Comparison of ENCODE assay signal across 9 cellular contexts in the genomic region with DNA sequence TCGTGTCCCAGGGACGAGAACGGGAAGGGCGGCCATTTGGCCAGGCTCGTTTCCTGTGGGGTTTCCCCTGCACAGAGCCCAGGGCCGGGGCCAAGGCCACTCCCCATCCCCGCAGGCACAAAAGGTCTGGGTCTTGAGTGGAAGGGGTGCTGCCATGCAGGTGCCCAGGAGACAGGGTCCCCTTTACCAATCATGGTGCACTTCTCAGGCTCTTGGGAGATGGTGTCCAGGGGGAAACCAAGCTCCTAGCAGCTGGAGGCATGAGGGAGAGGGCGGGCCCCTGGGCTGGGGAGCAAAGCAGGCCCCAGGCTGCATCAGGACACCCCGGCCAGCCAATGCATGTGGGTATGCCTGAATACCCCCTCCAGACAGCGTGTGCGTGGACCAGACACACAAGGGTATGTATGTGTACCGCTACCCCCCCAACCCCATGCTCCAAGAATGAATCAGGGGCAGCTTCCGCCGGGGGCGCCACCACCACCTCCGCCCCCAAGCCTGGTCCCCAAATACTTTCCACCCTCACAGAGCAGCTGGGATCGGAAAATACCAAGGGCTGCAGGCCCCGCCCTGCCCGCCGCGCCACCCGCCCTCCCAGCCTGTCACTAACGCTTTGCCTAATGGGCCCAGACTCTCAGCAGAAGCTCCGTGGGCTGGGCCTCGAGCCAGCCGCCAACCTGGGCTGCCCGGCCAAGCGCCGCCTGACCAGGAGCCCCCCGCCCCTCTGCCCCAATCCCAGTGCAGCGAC. TPM values are rescaled to one million over a fixed set of nuclear protein-coding genes. Genes with fewer than 3 reads are reported as not detected.
DNase-seq lines count a peak whose midpoint lies in the region; ATAC-seq and TF ChIP-seq lines count a peak whose summit lies in the region.
"Had no signal": no experiment of that assay in that cellular context is flagged by ENCODE, and none has a peak within 500 bp of the region (broad histone marks: within the 10 kb centered on the region; RNA-seq: fewer than 3 reads in every experiment).

No MANE protein-coding gene starts in this region.

- ATAC-seq in HG03378 (IDR thresholded peaks at IDR 0.05; ENCODE audit: unreplicated experiment) (peak; percentile 31), GM21390 (IDR thresholded peaks at IDR 0.05; ENCODE audit: unreplicated experiment) (no peak)

- H3K4me3 ChIP-seq in spleen: peak overlapping the region; percentile 57 to 94 (median 77)

- peak in 2 of 3 donors; percentile 40 to 79 for TF ChIP-seq POLR2A in spleen (IDR thresholded peaks at IDR 0.05)

- TF ChIP-seq CTCF in spleen (IDR thresholded peaks at IDR 0.05 in 8 of 11, conservative IDR thresholded peaks at IDR 0.05 in 3 of 11): peak in 5 of 11 experiments; percentile 6 to 45 (median 31)

- intact Hi-C loops in spleen (cut with DNase I; ENCODE audit: low total_unique reads): no loop called here

- H3K27ac ChIP-seq in adipose tissue (ENCODE audit: low read depth, low read length) (peak overlapping the region; percentile 99), spleen (peak overlapping the region; percentile 91 to 100 (median 98))

- no peaks in the 10 kb centered on the region for H3K9me3 ChIP-seq in spleen

- H3K36me3 ChIP-seq in spleen: peaks cover 0 to 36% (median 17%) of the 10 kb centered on the region in 6 donors

- no peaks in the 10 kb centered on the region for H3K27me3 ChIP-seq in spleen (replicated peaks in 1 of 7)

- WGBS in adipose tissue, 3 donors: 1 to 26% (median 2%) methylated on average over 30 to 31 of the region's 31 CpGs
- 0 to 2% (median 1%) methylated on average over 14 to 31 of the region's 31 CpGs for WGBS in spleen, 5 donors

- H3K4me1 ChIP-seq in spleen: peaks cover 62 to 97% (median 91%) of the 10 kb centered on the region in 6 donors

- DNase-seq in NCI-H510A treated with DMSO at 0.1 percent for 48 hours (lab: John Stamatoyannopoulos, UW) (peak; percentile 7), NCI-H510A (lab: John Stamatoyannopoulos, UW) (no peak), T-helper 1 cell (peak; percentile 73 to 88 (median 77)), hepatic stellate cell (ENCODE audit: low spot score) (peak; percentile 80), spleen (peak; percentile 98)
- DNase-seq: DND-41 had no signal

RNA-seq across cellular contexts. Expression of a gene that starts 37.6 kb away (rescaled TPM):
- polyA plus RNA-seq in adipose tissue (not detected), spleen (under 1 TPM; 0.42 to 0.99 (median 0.52) TPM)
- total RNA-seq in spleen: not detected

RNA-seq across cellular contexts. Expression of a gene that starts 44.1 kb away (rescaled TPM):
- polyA plus RNA-seq in adipose tissue (1 to 10 TPM; 1.6 to 3.4 (median 2.0) TPM), spleen (1 to 10 TPM; 1.5 to 4.7 (median 1.7) TPM)
- total RNA-seq in spleen: 10 to 100 TPM in 3 of 7 donors, 1 to 10 TPM in 4; 6.2 to 14.8 (median 9.4) TPM
